Comparison of ENCODE assay signal across 8 cellular contexts in the genomic region with DNA sequence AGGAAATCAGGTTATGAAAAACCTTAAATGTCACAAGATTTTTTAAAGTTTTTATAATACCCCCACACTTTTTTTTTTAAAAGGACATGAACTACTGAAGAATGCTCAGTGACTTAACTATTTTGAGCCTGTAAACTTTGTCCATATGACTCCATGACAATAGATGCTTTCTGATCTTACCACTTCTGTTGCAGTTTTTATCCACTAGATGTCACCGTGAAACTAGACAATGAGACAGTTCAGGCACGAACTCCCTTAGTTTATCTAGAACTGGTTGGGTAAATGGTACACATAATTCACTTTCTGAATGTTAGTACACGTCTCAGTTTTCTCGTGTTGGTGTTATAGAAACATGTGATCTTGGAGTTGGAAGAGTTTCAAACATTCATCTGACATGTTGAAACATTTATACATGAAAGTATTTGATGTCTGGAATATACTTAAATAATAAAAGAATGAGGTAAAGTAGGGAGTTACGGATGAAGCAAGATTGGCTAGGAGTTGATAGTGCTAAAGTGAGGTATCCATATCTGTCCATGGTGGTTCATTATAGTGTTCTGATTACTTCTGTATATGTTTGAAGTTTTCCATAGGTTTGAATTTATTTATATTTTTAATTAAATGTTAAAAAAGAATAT. TPM values are rescaled to one million over a fixed set of nuclear protein-coding genes. Genes with fewer than 3 reads are reported as not detected.
A peak's percentile ranks its signal among the peaks of the same experiment; 100 is the strongest.
DNase-seq lines count a peak whose midpoint lies in the region; ATAC-seq and TF ChIP-seq lines count a peak whose summit lies in the region.

No MANE protein-coding gene starts in this region.

- DNase-seq in Caco-2 (peak in 1 of 2 experiments; percentile 76), NCI-H2196 (lab: John Stamatoyannopoulos, UW; ENCODE audit: unreplicated experiment) (peak; percentile 75), heart right ventricle (peak in 1 of 2 donors; percentile 21), retina (peak; percentile 26)
- peak; percentile 27 for DNase-seq in activated T-helper 1 cell treated with anti-CD3 and anti-CD28 coated beads, Interleukin-12 subunit alpha, Interleukin-12 subunit beta, Interleukin-2, Interleukin-4 antibody, amounts not matched to agents 30 ng/mL and 10 ng/mL and 1 ng/mL, durations not matched to agents 14 hours and 24 hours and 36 hours (ENCODE audit: low spot score)
- no peak for DNase-seq in effector CD4-positive, alpha-beta T cell

- no peak overlapping the region for H3K27ac ChIP-seq in heart right ventricle

- H3K4me3 ChIP-seq in Caco-2 (ENCODE audit: low read depth, low read length), result no peak overlapping the region
- H3K4me3 ChIP-seq in heart right ventricle, result no peak overlapping the region

- no peaks in the 10 kb centered on the region for H3K36me3 ChIP-seq in Caco-2 (ENCODE audit: control insufficient read depth, insufficient read depth, low read length)
- peaks cover 0 to 8% (median 0%) of the 10 kb centered on the region in 9 donors for H3K36me3 ChIP-seq in heart right ventricle

- H3K36me3 Mint-ChIP-seq in Caco-2 (ENCODE audit: insufficient read depth, unreplicated experiment), result no peaks in the 10 kb centered on the region
- H3K36me3 Mint-ChIP-seq in activated T-helper 1 cell treated with anti-CD3 and anti-CD28 coated beads, Interleukin-12 subunit alpha, Interleukin-12 subunit beta, Interleukin-2, Interleukin-4 antibody, amounts not matched to agents 30 ng/mL and 10 ng/mL and 1 ng/mL, durations not matched to agents 14 hours and 24 hours and 36 hours (ENCODE audit: low read depth), result peaks cover 3% of the 10 kb centered on the region

- H3K9me3 ChIP-seq in Caco-2 (no peaks in the 10 kb centered on the region), heart right ventricle (peaks cover 0 to 5% (median 0%) of the 10 kb centered on the region in 11 donors)

- ATAC-seq in GM18870 (IDR thresholded peaks at IDR 0.05; ENCODE audit: unreplicated experiment), result peak; percentile 83
- ATAC-seq in HG03097 (IDR thresholded peaks at IDR 0.05; ENCODE audit: low FRiP score, unreplicated experiment), result peak; percentile 79
- ATAC-seq in heart right ventricle, result peak in 7 of 8 donors; percentile 67 to 87 (median 75)

- POLR2A ChIA-PET in Caco-2 (lab: Charles Lee), result no interaction called here

- WGBS in heart right ventricle, 2 donors, result 20 to 21% methylated on average over 5 of the region's 5 CpGs

- CTCF ChIA-PET in Caco-2 (lab: Charles Lee), result no interaction called here

- H3K27me3 Mint-ChIP-seq in Caco-2 (ENCODE audit: insufficient read depth, unreplicated experiment), result peaks cover 4% of the 10 kb centered on the region
- H3K27me3 Mint-ChIP-seq in activated T-helper 1 cell treated with anti-CD3 and anti-CD28 coated beads, Interleukin-12 subunit alpha, Interleukin-12 subunit beta, Interleukin-2, Interleukin-4 antibody, amounts not matched to agents 30 ng/mL and 10 ng/mL and 1 ng/mL, durations not matched to agents 14 hours and 24 hours and 36 hours (ENCODE audit: insufficient read depth), result no peaks in the 10 kb centered on the region

- no peaks in the 10 kb centered on the region for H3K9me3 Mint-ChIP-seq in Caco-2 (ENCODE audit: unreplicated experiment)
- H3K9me3 Mint-ChIP-seq in activated T-helper 1 cell treated with anti-CD3 and anti-CD28 coated beads, Interleukin-12 subunit alpha, Interleukin-12 subunit beta, Interleukin-2, Interleukin-4 antibody, amounts not matched to agents 30 ng/mL and 10 ng/mL and 1 ng/mL, durations not matched to agents 14 hours and 24 hours and 36 hours, result no peaks in the 10 kb centered on the region

- H3K27ac Mint-ChIP-seq in Caco-2 (ENCODE audit: unreplicated experiment), result no peak overlapping the region
- no peak overlapping the region for H3K27ac Mint-ChIP-seq in activated T-helper 1 cell treated with anti-CD3 and anti-CD28 coated beads, Interleukin-12 subunit alpha, Interleukin-12 subunit beta, Interleukin-2, Interleukin-4 antibody, amounts not matched to agents 30 ng/mL and 10 ng/mL and 1 ng/mL, durations not matched to agents 14 hours and 24 hours and 36 hours

- TF ChIP-seq CTCF in Caco-2 (IDR thresholded peaks at IDR 0.05; ENCODE audit: insufficient read depth in 1 of 2, low read depth in 1 of 2, low read length in 1 of 2, severe bottlenecking in 1 of 2, unreplicated experiment in 1 of 2) (peak; percentile 86 to 90), heart right ventricle (IDR thresholded peaks at IDR 0.05) (peak; percentile 28 to 80 (median 72))

- BruUV-seq in Caco-2 (replicated peaks; lab: Mats Ljungman, UMichigan), result no TSS peak

- H3K27me3 ChIP-seq in Caco-2 (replicated peaks; ENCODE audit: control insufficient read depth, insufficient read depth, low read length), result no peaks in the 10 kb centered on the region
- no peaks in the 10 kb centered on the region for H3K27me3 ChIP-seq in heart right ventricle

- no peaks in the 10 kb centered on the region for H3K4me1 ChIP-seq in Caco-2
- no peaks in the 10 kb centered on the region for H3K4me1 ChIP-seq in heart right ventricle

- intact Hi-C loops in Caco-2 (cut with micrococcal nuclease; ENCODE audit: unreplicated experiment), result loop anchor here (1.0 to 10.0 kb wide), 11 partner anchors 100 to 913 kb away; a partner anchor contains a TSS
- intact Hi-C loops in activated T-helper 1 cell treated with anti-CD3 and anti-CD28 coated beads, Interleukin-12 subunit alpha, Interleukin-12 subunit beta, Interleukin-2, Interleukin-4 antibody, amounts not matched to agents 30 ng/mL and 10 ng/mL and 1 ng/mL, durations not matched to agents 14 hours and 24 hours and 36 hours (cut with micrococcal nuclease), result loop anchor here (1.0 kb wide), 5 partner anchors 162 to 912 kb away; no protein-coding TSS in a partner anchor
- intact Hi-C loops in heart right ventricle (cut with DNase I), result loop anchor here in 7 of 10 donors (2.0 to 10.0 kb wide), 8 partner anchors 179 to 913 kb away; no protein-coding TSS in a partner anchor

- H3K4me1 Mint-ChIP-seq in Caco-2 (ENCODE audit: low read depth, unreplicated experiment), result no peaks in the 10 kb centered on the region
- H3K4me1 Mint-ChIP-seq in activated T-helper 1 cell treated with anti-CD3 and anti-CD28 coated beads, Interleukin-12 subunit alpha, Interleukin-12 subunit beta, Interleukin-2, Interleukin-4 antibody, amounts not matched to agents 30 ng/mL and 10 ng/mL and 1 ng/mL, durations not matched to agents 14 hours and 24 hours and 36 hours (ENCODE audit: low read depth), result no peaks in the 10 kb centered on the region

- no peak overlapping the region for H3K4me3 Mint-ChIP-seq in Caco-2 (ENCODE audit: unreplicated experiment)
- no peak overlapping the region for H3K4me3 Mint-ChIP-seq in activated T-helper 1 cell treated with anti-CD3 and anti-CD28 coated beads, Interleukin-12 subunit alpha, Interleukin-12 subunit beta, Interleukin-2, Interleukin-4 antibody, amounts not matched to agents 30 ng/mL and 10 ng/mL and 1 ng/mL, durations not matched to agents 14 hours and 24 hours and 36 hours

RNA-seq across cellular contexts. Expression of a gene that starts 8.1 kb away (rescaled TPM):
- 4.0 TPM in 2 replicates for total RNA-seq in Caco-2 (2022)
- 3.1 and 3.4 TPM in 2 replicates for total RNA-seq in activated T-helper 1 cell treated with anti-CD3 and anti-CD28 coated beads, Interleukin-12 subunit alpha, Interleukin-12 subunit beta, Interleukin-2, Interleukin-4 antibody, amounts not matched to agents 30 ng/mL and 10 ng/mL and 1 ng/mL, durations not matched to agents 14 hours and 24 hours and 36 hours
- total RNA-seq in heart right ventricle, result under 1 TPM; 0.07 to 0.83 (median 0.20) TPM
- polyA plus RNA-seq in heart right ventricle, result under 1 TPM; 0.10 to 0.44 TPM

RNA-seq across cellular contexts. Expression of a gene that starts 26.2 kb away (rescaled TPM):
- total RNA-seq in Caco-2 (2022) (0.11 TPM in 1 of 2 replicates, not detected in the other), heart right ventricle (1 to 10 TPM in 1 of 10 donors, under 1 TPM in 7, not detected in 2; 0.12 to 1.3 (median 0.35) TPM)
- total RNA-seq in activated T-helper 1 cell treated with anti-CD3 and anti-CD28 coated beads, Interleukin-12 subunit alpha, Interleukin-12 subunit beta, Interleukin-2, Interleukin-4 antibody, amounts not matched to agents 30 ng/mL and 10 ng/mL and 1 ng/mL, durations not matched to agents 14 hours and 24 hours and 36 hours, result not detected in 2 replicates
- polyA plus RNA-seq in heart right ventricle, result under 1 TPM; 0.22 to 0.52 TPM

RNA-seq across cellular contexts. Expression of a gene that starts 43.0 kb away (rescaled TPM):
- not detected in 2 replicates for total RNA-seq in Caco-2 (2022)
- not detected in 2 replicates for total RNA-seq in activated T-helper 1 cell treated with anti-CD3 and anti-CD28 coated beads, Interleukin-12 subunit alpha, Interleukin-12 subunit beta, Interleukin-2, Interleukin-4 antibody, amounts not matched to agents 30 ng/mL and 10 ng/mL and 1 ng/mL, durations not matched to agents 14 hours and 24 hours and 36 hours
- not detected for total RNA-seq in heart right ventricle
- polyA plus RNA-seq in heart right ventricle, result under 1 TPM in 1 of 2 donors, not detected in 1; 0.03 TPM
